Comparison of ENCODE assay signal across 11 cellular contexts in the genomic region with DNA sequence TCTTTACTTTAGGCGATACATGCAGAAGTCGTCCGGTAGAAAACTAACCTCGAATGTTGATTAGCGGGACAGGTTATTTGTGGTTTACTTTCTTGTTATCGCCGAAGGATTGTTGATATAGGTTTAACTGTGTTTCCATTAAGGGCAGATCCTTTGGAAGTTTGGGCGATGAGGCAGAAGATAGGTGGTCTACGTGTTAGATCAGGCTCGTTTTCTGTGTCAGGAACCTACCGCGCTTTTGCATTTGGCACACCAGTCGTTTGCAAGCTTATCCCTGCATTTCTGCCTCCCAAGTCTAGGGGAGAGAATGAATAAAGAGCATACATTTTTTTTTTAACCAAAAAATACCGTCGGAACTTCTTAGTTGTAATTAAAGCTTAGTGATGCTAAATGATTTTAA. TPM values are rescaled to one million over a fixed set of nuclear protein-coding genes. Genes with fewer than 3 reads are reported as not detected.
DNase-seq lines count a peak whose midpoint lies in the region; ATAC-seq and TF ChIP-seq lines count a peak whose summit lies in the region.
"Had no signal": no experiment of that assay in that cellular context is flagged by ENCODE, and none has a peak within 500 bp of the region (broad histone marks: within the 10 kb centered on the region; RNA-seq: fewer than 3 reads in every experiment).

No MANE protein-coding gene starts in this region.

- peaks cover 29% of the 10 kb centered on the region for H3K4me1 Mint-ChIP-seq in activated CD8-positive, alpha-beta T cell treated with anti-CD3 and anti-CD28 coated beads, Interleukin-2, amount 10 ng/mL, durations not matched to agents 7 days and 5 days (ENCODE audit: low read depth)

- H3K79me2 ChIP-seq in DND-41 (ENCODE audit: insufficient read depth, low read length): peaks cover 51% of the 10 kb centered on the region
- no peaks in the 10 kb centered on the region for H3K79me2 ChIP-seq in PC-9 (ENCODE audit: low read depth)
- H3K79me2 ChIP-seq: hepatocyte had no signal

- H3K4me3 ChIP-seq in DND-41 (ENCODE audit: low read depth in 1 of 2, low read length in 2 of 2): peak overlapping the region; percentile 64 to 89
- peak overlapping the region; percentile 96 for H3K4me3 ChIP-seq in iPS-20b (ENCODE audit: low read length)
- no peak overlapping the region for H3K4me3 ChIP-seq in PC-9
- H3K4me3 ChIP-seq: hepatocyte had no signal

- no peak for TF ChIP-seq CTCF in DND-41 (IDR thresholded peaks at IDR 0.05; ENCODE audit: borderline replicate concordance, extremely low read depth, low read length, poor library complexity, severe bottlenecking)
- no peak for TF ChIP-seq CTCF in PC-9 (conservative IDR thresholded peaks at IDR 0.05)

- no peaks in the 10 kb centered on the region for H3F3A ChIP-seq in PC-9 (ENCODE audit: insufficient read depth, low read depth)

- DNase-seq in A172 (ENCODE audit: low spot score): peak; percentile 3
- peak; percentile 28 for DNase-seq in DND-41
- peak; percentile 26 for DNase-seq in activated CD8-positive, alpha-beta T cell treated with anti-CD3 and anti-CD28 coated beads, Interleukin-2, amount 10 ng/mL, durations not matched to agents 7 days and 5 days
- DNase-seq in PC-9: no peak
- DNase-seq in NCI-H2227 treated with DMSO at 0.1 percent for 48 hours (lab: John Stamatoyannopoulos, UW): no peak
- DNase-seq: activated gamma-delta T cell had no signal

- peak overlapping the region; percentile 100 for H3K27ac Mint-ChIP-seq in activated CD8-positive, alpha-beta T cell treated with anti-CD3 and anti-CD28 coated beads, Interleukin-2, amount 10 ng/mL, durations not matched to agents 7 days and 5 days

- no peaks in the 10 kb centered on the region for H3K27me3 Mint-ChIP-seq in activated CD8-positive, alpha-beta T cell treated with anti-CD3 and anti-CD28 coated beads, Interleukin-2, amount 10 ng/mL, durations not matched to agents 7 days and 5 days (ENCODE audit: low read depth)

- H3K4me1 ChIP-seq in DND-41 (ENCODE audit: insufficient read depth, low read length) (peaks cover 31% of the 10 kb centered on the region), iPS-20b (ENCODE audit: insufficient read depth, low read length) (no peaks in the 10 kb centered on the region), PC-9 (replicated peaks; ENCODE audit: insufficient read depth) (no peaks in the 10 kb centered on the region)

- H3K9ac ChIP-seq in DND-41 (ENCODE audit: low read depth, low read length) (peak overlapping the region; percentile 56), iPS-20b (ENCODE audit: low read depth, low read length) (peak overlapping the region; percentile 97)

- CTCF ChIA-PET in activated CD8-positive, alpha-beta T cell treated with anti-CD3 and anti-CD28 coated beads, Interleukin-2, amount 10 ng/mL, durations not matched to agents 7 days and 5 days (lab: Charles Lee): interaction anchor here (1.1 kb wide), 1 partner anchor 438 kb away, joined by 3 read pairs; no protein-coding TSS in a partner anchor
- CTCF ChIA-PET in PC-9 (lab: Charles Lee): no interaction called here

- H3K27ac ChIP-seq in DND-41 (ENCODE audit: low read length): peak overlapping the region; percentile 95
- H3K27ac ChIP-seq in iPS-20b (ENCODE audit: low read length): peak overlapping the region; percentile 78
- no peak overlapping the region for H3K27ac ChIP-seq in PC-9
- H3K27ac ChIP-seq: hepatocyte had no signal

- H3K4me3 Mint-ChIP-seq in activated CD8-positive, alpha-beta T cell treated with anti-CD3 and anti-CD28 coated beads, Interleukin-2, amount 10 ng/mL, durations not matched to agents 7 days and 5 days: peak overlapping the region; percentile 97

- H3K4me2 ChIP-seq in DND-41 (ENCODE audit: insufficient read depth, low read length) (peak overlapping the region; percentile 59), PC-9 (no peak overlapping the region)
- H3K4me2 ChIP-seq: hepatocyte had no signal

- H3K9me3 ChIP-seq in DND-41 (ENCODE audit: insufficient read depth, low read length, severe bottlenecking): peaks cover 5% of the 10 kb centered on the region
- no peaks in the 10 kb centered on the region for H3K9me3 ChIP-seq in iPS-20b (ENCODE audit: insufficient read depth, low read depth, low read length)
- H3K9me3 ChIP-seq in PC-9 (ENCODE audit: insufficient read depth, low read depth): no peaks in the 10 kb centered on the region

- H3K9me2 ChIP-seq in PC-9 (ENCODE audit: insufficient read depth): no peaks in the 10 kb centered on the region

- peaks cover 24% of the 10 kb centered on the region for H3K36me3 ChIP-seq in DND-41 (ENCODE audit: insufficient read depth, low read length)
- H3K36me3 ChIP-seq in iPS-20b (ENCODE audit: insufficient read depth, low read depth, low read length): peaks cover 27% of the 10 kb centered on the region
- H3K36me3 ChIP-seq in PC-9 (ENCODE audit: low read depth): no peaks in the 10 kb centered on the region

- H2AFZ ChIP-seq in DND-41 (ENCODE audit: low read depth, low read length): peak overlapping the region; percentile 79
- no peak overlapping the region for H2AFZ ChIP-seq in PC-9
- H2AFZ ChIP-seq: hepatocyte had no signal

- ATAC-seq in DND-41 (ENCODE audit: insufficient read depth, low read depth) (peak; percentile 52; the same call in 2 of the 3 replicates), HG03439 (IDR thresholded peaks at IDR 0.05; ENCODE audit: unreplicated experiment) (no peak), GM21786 (IDR thresholded peaks at IDR 0.05; ENCODE audit: unreplicated experiment) (no peak)
- no peak for ATAC-seq in activated CD8-positive, alpha-beta T cell treated with anti-CD3 and anti-CD28 coated beads, Interleukin-2, amount 10 ng/mL, durations not matched to agents 7 days and 5 days

- H3K27me3 ChIP-seq in DND-41 (ENCODE audit: insufficient read depth, low read length, poor library complexity) (no peaks in the 10 kb centered on the region), iPS-20b (ENCODE audit: insufficient read depth, low read length) (no peaks in the 10 kb centered on the region), PC-9 (ENCODE audit: insufficient read depth, low read depth) (no peaks in the 10 kb centered on the region)
- H3K27me3 ChIP-seq: hepatocyte had no signal

- H4K20me1 ChIP-seq in DND-41 (ENCODE audit: insufficient read depth, low read length) (no peaks in the 10 kb centered on the region), PC-9 (ENCODE audit: insufficient read depth) (no peaks in the 10 kb centered on the region)

- H3K9me3 Mint-ChIP-seq in activated CD8-positive, alpha-beta T cell treated with anti-CD3 and anti-CD28 coated beads, Interleukin-2, amount 10 ng/mL, durations not matched to agents 7 days and 5 days (ENCODE audit: insufficient read depth): no peaks in the 10 kb centered on the region

- intact Hi-C loops in PC-9 (cut with micrococcal nuclease; ENCODE audit: unreplicated experiment): no loop called here

- no TSS peak for BruUV-seq in PC-9 (replicated peaks; lab: Mats Ljungman, UMichigan)

- POLR2A ChIA-PET in activated CD8-positive, alpha-beta T cell treated with anti-CD3 and anti-CD28 coated beads, Interleukin-2, amount 10 ng/mL, durations not matched to agents 7 days and 5 days (lab: Charles Lee): no interaction called here
- POLR2A ChIA-PET in PC-9 (lab: Charles Lee; ENCODE audit: unreplicated experiment): no interaction called here

- peaks cover 25% of the 10 kb centered on the region for H3K36me3 Mint-ChIP-seq in activated CD8-positive, alpha-beta T cell treated with anti-CD3 and anti-CD28 coated beads, Interleukin-2, amount 10 ng/mL, durations not matched to agents 7 days and 5 days (ENCODE audit: low read depth)

RNA-seq across cellular contexts. Expression of a gene that starts 1.2 kb away (rescaled TPM):
- 61.8 and 63.5 TPM in 2 replicates for total RNA-seq in A172 (2014; rRNA removed; shearing (Covaris generic))
- total RNA-seq in activated CD8-positive, alpha-beta T cell treated with anti-CD3 and anti-CD28 coated beads, Interleukin-2, amount 10 ng/mL, durations not matched to agents 7 days and 5 days: 10 to 100 TPM; 74.8 to 80.6 TPM
- total RNA-seq in PC-9 (2021): not detected in 2 replicates
- total RNA-seq: hepatocyte, RPMI7951 had no signal

Comparison
In these comparisons a context has a peak if more than half of its experiments do, and no peak if none do; other contexts are left out.
1. DNase-seq: peak in A172 (single experiment), DND-41 (single experiment) and activated CD8-positive, alpha-beta T cell treated with anti-CD3 and anti-CD28 coated beads, Interleukin-2, amount 10 ng/mL, durations not matched to agents 7 days and 5 days (single experiment); none in PC-9 (0 of 2) and NCI-H2227 treated with DMSO at 0.1 percent for 48 hours (single experiment).